Comparison of ENCODE assay signal across 23 cellular contexts in the genomic region with DNA sequence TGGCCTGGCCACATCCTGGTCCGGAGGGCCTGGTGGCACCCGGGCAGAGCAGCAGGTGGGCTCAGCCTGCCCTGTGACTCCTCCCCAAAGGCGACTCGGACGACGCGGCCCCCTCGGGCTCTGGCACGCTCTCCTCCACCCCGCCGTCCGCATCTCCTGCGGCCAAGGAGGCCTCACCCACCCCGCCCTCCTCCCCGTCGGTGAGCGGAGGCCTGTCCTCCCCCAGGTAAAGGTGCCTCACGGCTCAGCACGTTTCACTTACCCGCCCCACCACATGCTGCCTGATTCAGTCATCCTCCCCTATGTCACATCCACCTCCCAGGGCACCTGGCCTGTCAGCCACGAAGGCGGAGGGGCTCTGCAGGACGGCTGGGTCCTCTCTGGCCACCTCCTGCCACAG. TPM values are rescaled to one million over a fixed set of nuclear protein-coding genes. Genes with fewer than 3 reads are reported as not detected.
"Had no signal": no experiment of that assay in that cellular context is flagged by ENCODE, and none has a peak within 500 bp of the region (broad histone marks: within the 10 kb centered on the region; RNA-seq: fewer than 3 reads in every experiment).

No MANE protein-coding gene starts in this region.

- H3K4me2 ChIP-seq: SK-N-SH, smooth muscle cell had no signal

- DNase-seq: activated CD4-positive, alpha-beta T cell treated with anti-CD3 and anti-CD28 coated beads for 36 hours; activated CD4-positive, alpha-beta T cell treated with anti-CD3 and anti-CD28 coated beads, Interleukin-2, amount 50 U/mL, for 48 hours; activated CD8-positive, alpha-beta memory T cell treated with anti-CD3 and anti-CD28 coated beads, Interleukin-2, amount 50 U/mL, for 48 hours; activated naive CD4-positive, alpha-beta T cell treated with Interleukin-2 at 50 U/mL for 16 hours; activated naive CD8-positive, alpha-beta T cell treated with anti-CD3 and anti-CD28 coated beads, Interleukin-2, amount 10 ng/mL, durations not matched to agents 7 days and 5 days; activated T-cell treated with anti-CD3 and anti-CD28 coated beads, Interleukin-2, amount 50 U/mL, for 4 hours; amygdala; endodermal cell; mammary epithelial cell; sigmoid colon; SK-N-SH; stimulated activated CD4-positive, alpha-beta T cell treated with anti-CD3 and anti-CD28 coated beads, Interleukin-2, amount 100 ng/mL, for 48 hours; stimulated activated CD8-positive, alpha-beta memory T cell treated with anti-CD3 and anti-CD28 coated beads, Interleukin-4, amount 100 ng/mL, for 48 hours; stimulated activated naive CD4-positive, alpha-beta T cell; upper lobe of right lung had no signal

- H3K9me3 Mint-ChIP-seq: activated naive CD8-positive, alpha-beta T cell treated with anti-CD3 and anti-CD28 coated beads, Interleukin-2, amount 10 ng/mL, durations not matched to agents 7 days and 5 days; activated T-cell treated with anti-CD3 and anti-CD28 coated beads, Interleukin-2, amount 50 U/mL, for 4 hours; endodermal cell; mesothelial cell of epicardium; natural killer cell treated with Interleukin-12 subunit alpha and Interleukin-12 subunit beta and Interleukin-15 and Interleukin-18, amount 100 ng/mL, for 72 hours had no signal

- ATAC-seq: activated CD4-positive, alpha-beta T cell treated with anti-CD3 and anti-CD28 coated beads for 36 hours; activated T-cell treated with anti-CD3 and anti-CD28 coated beads, Interleukin-2, amount 50 U/mL, for 4 hours; gastroesophageal sphincter; heart left ventricle; left lobe of liver; natural killer cell treated with Interleukin-12 subunit alpha and Interleukin-12 subunit beta and Interleukin-15 and Interleukin-18, amount 100 ng/mL, for 72 hours; upper lobe of right lung had no signal

- H3K4me3 ChIP-seq: coronary artery, gastroesophageal sphincter, heart left ventricle, sigmoid colon, smooth muscle cell, upper lobe of right lung had no signal

- H3K4me1 Mint-ChIP-seq: activated CD4-positive, alpha-beta T cell treated with anti-CD3 and anti-CD28 coated beads for 36 hours; endodermal cell; mesothelial cell of epicardium had no signal

- H3K27ac Mint-ChIP-seq: activated CD4-positive, alpha-beta T cell treated with anti-CD3 and anti-CD28 coated beads for 36 hours; activated naive CD8-positive, alpha-beta T cell treated with anti-CD3 and anti-CD28 coated beads, Interleukin-2, amount 10 ng/mL, durations not matched to agents 7 days and 5 days; endodermal cell; mesothelial cell of epicardium; natural killer cell treated with Interleukin-12 subunit alpha and Interleukin-12 subunit beta and Interleukin-15 and Interleukin-18, amount 100 ng/mL, for 72 hours had no signal

- H3K27me3 Mint-ChIP-seq: activated CD4-positive, alpha-beta T cell treated with anti-CD3 and anti-CD28 coated beads for 36 hours; activated naive CD8-positive, alpha-beta T cell treated with anti-CD3 and anti-CD28 coated beads, Interleukin-2, amount 10 ng/mL, durations not matched to agents 7 days and 5 days; natural killer cell treated with Interleukin-12 subunit alpha and Interleukin-12 subunit beta and Interleukin-15 and Interleukin-18, amount 100 ng/mL, for 72 hours had no signal

- H3K4me3 Mint-ChIP-seq: activated CD4-positive, alpha-beta T cell treated with anti-CD3 and anti-CD28 coated beads for 36 hours; activated naive CD8-positive, alpha-beta T cell treated with anti-CD3 and anti-CD28 coated beads, Interleukin-2, amount 10 ng/mL, durations not matched to agents 7 days and 5 days; activated T-cell treated with anti-CD3 and anti-CD28 coated beads, Interleukin-2, amount 50 U/mL, for 4 hours; endodermal cell; mesothelial cell of epicardium; natural killer cell treated with Interleukin-12 subunit alpha and Interleukin-12 subunit beta and Interleukin-15 and Interleukin-18, amount 100 ng/mL, for 72 hours had no signal

- H3K9ac ChIP-seq: SK-N-SH had no signal

- H3K27ac ChIP-seq: epithelial cell of prostate, sigmoid colon, upper lobe of right lung had no signal

- H3K36me3 Mint-ChIP-seq: activated naive CD8-positive, alpha-beta T cell treated with anti-CD3 and anti-CD28 coated beads, Interleukin-2, amount 10 ng/mL, durations not matched to agents 7 days and 5 days; natural killer cell treated with Interleukin-12 subunit alpha and Interleukin-12 subunit beta and Interleukin-15 and Interleukin-18, amount 100 ng/mL, for 72 hours had no signal

- H3K27me3 ChIP-seq: gastroesophageal sphincter, heart left ventricle, sigmoid colon, upper lobe of right lung had no signal

- H3K9me3 ChIP-seq: gastroesophageal sphincter, heart left ventricle, sigmoid colon, SK-N-SH, upper lobe of right lung had no signal

RNA-seq across cellular contexts. Expression of a gene that starts 6.8 kb away (rescaled TPM):
- total RNA-seq: sigmoid colon had no signal
